ENCODE assay signal across 18 cellular contexts in the genomic region with DNA sequence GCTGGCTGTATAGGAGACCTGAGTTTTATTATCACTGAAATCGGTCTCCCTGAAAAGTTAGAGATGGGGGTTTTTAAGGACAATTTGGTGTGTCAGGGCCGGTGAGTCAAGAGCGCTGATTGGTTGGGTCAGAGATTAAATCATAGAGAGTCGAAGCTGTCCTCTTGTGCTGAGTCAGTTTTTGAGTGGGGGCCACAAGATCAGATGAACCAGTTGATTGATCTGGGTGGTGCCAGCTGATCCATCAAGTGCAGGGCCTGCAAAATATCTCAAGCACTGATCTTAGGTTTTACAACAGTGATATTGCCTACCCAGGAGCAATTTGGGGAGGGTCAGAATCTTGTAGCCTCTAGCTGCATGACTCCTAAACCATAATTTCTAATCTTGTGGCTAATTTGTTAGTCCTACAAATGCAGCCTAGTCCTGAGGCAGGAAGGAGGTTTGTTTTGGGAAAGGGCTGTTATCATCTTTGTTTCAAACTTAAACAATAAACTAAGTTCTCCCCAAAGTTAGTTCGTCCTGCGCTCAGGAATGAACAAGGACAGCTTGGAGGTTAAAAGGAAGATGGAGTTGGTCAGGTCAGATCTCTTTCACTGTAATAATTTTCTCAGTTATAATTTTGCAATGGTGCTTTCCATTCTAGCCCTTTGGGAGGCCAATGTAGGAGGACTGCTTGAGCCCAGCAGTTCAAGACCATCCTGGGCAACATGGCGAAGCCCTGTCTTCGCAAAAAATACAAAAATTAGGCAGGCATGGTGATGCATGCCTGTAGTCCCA. TPM values are rescaled to one million over a fixed set of nuclear protein-coding genes. Genes with fewer than 3 reads are reported as not detected.
DNase-seq lines count a peak whose midpoint lies in the region; ATAC-seq and TF ChIP-seq lines count a peak whose summit lies in the region.
"Had no signal": no experiment of that assay in that cellular context is flagged by ENCODE, and none has a peak within 500 bp of the region (broad histone marks: within the 10 kb centered on the region; RNA-seq: fewer than 3 reads in every experiment).

No MANE protein-coding gene starts in this region.

- no peak overlapping the region for H3K4me3 ChIP-seq in esophagus muscularis mucosa
- no peak overlapping the region for H3K4me3 ChIP-seq in ascending aorta

- H3K27me3 Mint-ChIP-seq in activated CD4-positive, alpha-beta T cell treated with anti-CD3 and anti-CD28 coated beads for 36 hours = no peaks in the 10 kb centered on the region
- H3K27me3 Mint-ChIP-seq in activated T-cell treated with anti-CD3 and anti-CD28 coated beads, Interleukin-2, amount 50 U/mL, for 72 hours (ENCODE audit: low read depth) = no peaks in the 10 kb centered on the region

- H3K27ac ChIP-seq in esophagus muscularis mucosa (replicated peaks in 1 of 4) = no peak overlapping the region
- H3K27ac ChIP-seq in ascending aorta = no peak overlapping the region
- H3K27ac ChIP-seq: 22Rv1 had no signal

- H3K27ac Mint-ChIP-seq in activated CD4-positive, alpha-beta T cell treated with anti-CD3 and anti-CD28 coated beads for 36 hours = peak overlapping the region; percentile 58
- peak overlapping the region; percentile 44 for H3K27ac Mint-ChIP-seq in activated T-cell treated with anti-CD3 and anti-CD28 coated beads, Interleukin-2, amount 50 U/mL, for 72 hours
- peak overlapping the region; percentile 5 for H3K27ac Mint-ChIP-seq in stimulated activated effector memory CD8-positive, alpha-beta T cell treated with anti-CD3 and anti-CD28 coated beads, Interleukin-12 subunit alpha, Interleukin-12 subunit beta, amount 100 ng/mL, for 72 hours
- H3K27ac Mint-ChIP-seq: CD14-positive monocyte; CD8-positive, alpha-beta T cell; HFFc6 had no signal

- H3K4me1 ChIP-seq in esophagus muscularis mucosa = no peaks in the 10 kb centered on the region
- no peaks in the 10 kb centered on the region for H3K4me1 ChIP-seq in ascending aorta

- CTCF ChIA-PET in activated CD4-positive, alpha-beta T cell treated with anti-CD3 and anti-CD28 coated beads for 36 hours (lab: Charles Lee) = interaction anchor here (0.8 to 3.2 kb wide), 3 partner anchors 13 to 19 kb away, joined by 3 to 12 read pairs (median 5); no protein-coding TSS in a partner anchor

- H3K4me3 Mint-ChIP-seq in activated CD4-positive, alpha-beta T cell treated with anti-CD3 and anti-CD28 coated beads for 36 hours = no peak overlapping the region
- H3K4me3 Mint-ChIP-seq in activated T-cell treated with anti-CD3 and anti-CD28 coated beads, Interleukin-2, amount 50 U/mL, for 72 hours = peak overlapping the region in 1 of 2 donors; percentile 2
- no peak overlapping the region for H3K4me3 Mint-ChIP-seq in stimulated activated effector memory CD8-positive, alpha-beta T cell treated with anti-CD3 and anti-CD28 coated beads, Interleukin-12 subunit alpha, Interleukin-12 subunit beta, amount 100 ng/mL, for 72 hours
- H3K4me3 Mint-ChIP-seq: CD14-positive monocyte; CD8-positive, alpha-beta T cell; HFFc6 had no signal

- no peak for ATAC-seq in activated CD4-positive, alpha-beta T cell treated with anti-CD3 and anti-CD28 coated beads for 36 hours
- peak; percentile 4 to 6 for ATAC-seq in activated T-cell treated with anti-CD3 and anti-CD28 coated beads, Interleukin-2, amount 50 U/mL, for 72 hours (replicated peaks in 1 of 2)
- no peak for ATAC-seq in stimulated activated effector memory CD8-positive, alpha-beta T cell treated with anti-CD3 and anti-CD28 coated beads, Interleukin-12 subunit alpha, Interleukin-12 subunit beta, amount 100 ng/mL, for 72 hours
- ATAC-seq: CD8-positive, alpha-beta T cell had no signal

- H3K4me1 Mint-ChIP-seq in activated CD4-positive, alpha-beta T cell treated with anti-CD3 and anti-CD28 coated beads for 36 hours = peaks cover 28% of the 10 kb centered on the region
- peaks cover 46% of the 10 kb centered on the region for H3K4me1 Mint-ChIP-seq in activated T-cell treated with anti-CD3 and anti-CD28 coated beads, Interleukin-2, amount 50 U/mL, for 72 hours (ENCODE audit: low read depth)
- peaks cover 20% of the 10 kb centered on the region for H3K4me1 Mint-ChIP-seq in stimulated activated effector memory CD8-positive, alpha-beta T cell treated with anti-CD3 and anti-CD28 coated beads, Interleukin-12 subunit alpha, Interleukin-12 subunit beta, amount 100 ng/mL, for 72 hours

- no peaks in the 10 kb centered on the region for H3K36me3 ChIP-seq in esophagus muscularis mucosa
- no peaks in the 10 kb centered on the region for H3K36me3 ChIP-seq in ascending aorta

- POLR2A ChIA-PET in activated CD4-positive, alpha-beta T cell treated with anti-CD3 and anti-CD28 coated beads for 36 hours (lab: Charles Lee) = interaction anchor here (0.6 kb wide), 1 partner anchor 13 kb away, joined by 8 read pairs; no protein-coding TSS in a partner anchor

- H3K9me3 ChIP-seq in esophagus muscularis mucosa (no peaks in the 10 kb centered on the region), ascending aorta (no peaks in the 10 kb centered on the region)

- H3K27me3 ChIP-seq in esophagus muscularis mucosa (no peaks in the 10 kb centered on the region), ascending aorta (no peaks in the 10 kb centered on the region)

- TF ChIP-seq CTCF in esophagus muscularis mucosa (IDR thresholded peaks at IDR 0.05) = no peak
- no peak for TF ChIP-seq CTCF in ascending aorta (IDR thresholded peaks at IDR 0.05)

- 93% methylated on average over 8 of the region's 8 CpGs for WGBS in esophagus muscularis mucosa

- no peak for TF ChIP-seq EP300 in esophagus muscularis mucosa (IDR thresholded peaks at IDR 0.05)

- no peak for TF ChIP-seq POLR2A in esophagus muscularis mucosa (IDR thresholded peaks at IDR 0.05; ENCODE audit: low read depth)

- intact Hi-C loops in activated CD4-positive, alpha-beta T cell treated with anti-CD3 and anti-CD28 coated beads for 36 hours (cut with DNase I, micrococcal nuclease) = no loop called here
- intact Hi-C loops in esophagus muscularis mucosa (cut with DNase I) = no loop called here
- intact Hi-C loops in ascending aorta (cut with DNase I) = no loop called here

- H3K9me3 Mint-ChIP-seq in activated CD4-positive, alpha-beta T cell treated with anti-CD3 and anti-CD28 coated beads for 36 hours (ENCODE audit: low read depth) = no peaks in the 10 kb centered on the region
- no peaks in the 10 kb centered on the region for H3K9me3 Mint-ChIP-seq in activated T-cell treated with anti-CD3 and anti-CD28 coated beads, Interleukin-2, amount 50 U/mL, for 72 hours
- H3K9me3 Mint-ChIP-seq in stimulated activated effector memory CD8-positive, alpha-beta T cell treated with anti-CD3 and anti-CD28 coated beads, Interleukin-12 subunit alpha, Interleukin-12 subunit beta, amount 100 ng/mL, for 72 hours = no peaks in the 10 kb centered on the region
- H3K9me3 Mint-ChIP-seq: CD8-positive, alpha-beta T cell; HFFc6 had no signal

- DNase-seq in activated CD4-positive, alpha-beta T cell treated with anti-CD3 and anti-CD28 coated beads for 36 hours = no peak
- no peak for DNase-seq in activated CD4-positive, alpha-beta T cell treated with anti-CD3 and anti-CD28 coated beads for 4 hours
- peak in 1 of 2 donors; percentile 35 for DNase-seq in activated T-cell treated with anti-CD3 and anti-CD28 coated beads, Interleukin-2, amount 50 U/mL, for 72 hours
- DNase-seq in activated T-cell treated with anti-CD3 and anti-CD28 coated beads, Interleukin-2, amount 50 U/mL, for 1 hour = no peak
- peak; percentile 66 for DNase-seq in esophagus muscularis mucosa (ENCODE audit: extremely low spot score)
- peak in 1 of 2 donors; percentile 53 for DNase-seq in stimulated activated effector memory CD8-positive, alpha-beta T cell treated with anti-CD3 and anti-CD28 coated beads, Interleukin-12 subunit alpha, Interleukin-12 subunit beta, amount 100 ng/mL, for 72 hours (ENCODE audit: low spot score in 2 of 2)
- DNase-seq in activated CD4-positive, CD25-positive, alpha-beta regulatory T cell (lab: John Stamatoyannopoulos, UW) = no peak
- no peak for DNase-seq in ascending aorta (ENCODE audit: low spot score in 2 of 2)
- DNase-seq: CD8-positive, alpha-beta T cell; COR-L47; DMS153; DMS79 treated with DMSO at 0.1 percent for 48 hours; EL; HCEC 1CT; HFFc6 had no signal

- no peaks in the 10 kb centered on the region for H3K36me3 Mint-ChIP-seq in activated CD4-positive, alpha-beta T cell treated with anti-CD3 and anti-CD28 coated beads for 36 hours (ENCODE audit: low read depth)
- H3K36me3 Mint-ChIP-seq in activated T-cell treated with anti-CD3 and anti-CD28 coated beads, Interleukin-2, amount 50 U/mL, for 72 hours (ENCODE audit: insufficient read depth in 2 of 2) = peaks cover 0 to 4% of the 10 kb centered on the region in 2 donors
- no peaks in the 10 kb centered on the region for H3K36me3 Mint-ChIP-seq in stimulated activated effector memory CD8-positive, alpha-beta T cell treated with anti-CD3 and anti-CD28 coated beads, Interleukin-12 subunit alpha, Interleukin-12 subunit beta, amount 100 ng/mL, for 72 hours
- H3K36me3 Mint-ChIP-seq: CD14-positive monocyte; CD8-positive, alpha-beta T cell had no signal

RNA-seq across cellular contexts. Expression of gene RFK, which starts 31.6 kb away (rescaled TPM):
- total RNA-seq in activated CD4-positive, alpha-beta T cell treated with anti-CD3 and anti-CD28 coated beads for 36 hours = 1 to 10 TPM; 7.0 to 8.3 TPM
- 1 to 10 TPM; 6.8 to 9.6 TPM for total RNA-seq in activated T-cell treated with anti-CD3 and anti-CD28 coated beads, Interleukin-2, amount 50 U/mL, for 72 hours
- 10 to 100 TPM; 19.1 to 27.3 (median 19.6) TPM for total RNA-seq in esophagus muscularis mucosa
- 8.9 TPM for total RNA-seq in ascending aorta

RNA-seq across cellular contexts. Expression of gene GCNT1, which starts 33.1 kb away (rescaled TPM):
- 1 to 10 TPM; 4.2 to 4.6 TPM for total RNA-seq in activated CD4-positive, alpha-beta T cell treated with anti-CD3 and anti-CD28 coated beads for 36 hours
- 1 to 10 TPM; 4.2 to 9.7 TPM for total RNA-seq in activated T-cell treated with anti-CD3 and anti-CD28 coated beads, Interleukin-2, amount 50 U/mL, for 72 hours
- total RNA-seq in esophagus muscularis mucosa (1 to 10 TPM; 1.2 to 6.5 (median 3.3) TPM), ascending aorta (0.21 TPM)
- total RNA-seq: A673 had no signal

Comparison
In these comparisons a context has a peak if more than half of its experiments do, and no peak if none do; other contexts are left out.
1. ATAC-seq: peak in activated T-cell treated with anti-CD3 and anti-CD28 coated beads, Interleukin-2, amount 50 U/mL, for 72 hours (2 of 2); none in activated CD4-positive, alpha-beta T cell treated with anti-CD3 and anti-CD28 coated beads for 36 hours (single experiment) and stimulated activated effector memory CD8-positive, alpha-beta T cell treated with anti-CD3 and anti-CD28 coated beads, Interleukin-12 subunit alpha, Interleukin-12 subunit beta, amount 100 ng/mL, for 72 hours (single experiment).
2. H3K27ac Mint-ChIP-seq: peak in every context shown above with its lines; median percentile 58 in activated CD4-positive, alpha-beta T cell treated with anti-CD3 and anti-CD28 coated beads for 36 hours; 44 in activated T-cell treated with anti-CD3 and anti-CD28 coated beads, Interleukin-2, amount 50 U/mL, for 72 hours; 5 in stimulated activated effector memory CD8-positive, alpha-beta T cell treated with anti-CD3 and anti-CD28 coated beads, Interleukin-12 subunit alpha, Interleukin-12 subunit beta, amount 100 ng/mL, for 72 hours.